In genomic region chr2:101311390-101312019, GRCh38 we compare ENCODE assay signal across 12 cellular contexts. TPM values are rescaled to one million over a fixed set of nuclear protein-coding genes. Genes with fewer than 3 reads are reported as not detected.
DNase-seq lines count a peak whose midpoint lies in the region; ATAC-seq and TF ChIP-seq lines count a peak whose summit lies in the region.
"Had no signal": no experiment of that assay in that cellular context is flagged by ENCODE, and none has a peak within 500 bp of the region (broad histone marks: within the 10 kb centered on the region; RNA-seq: fewer than 3 reads in every experiment).

No MANE protein-coding gene starts in this region.

- H3K4me1 ChIP-seq in duodenal mucosa (ENCODE audit: control insufficient read depth in 1 of 2, insufficient read depth in 2 of 2, low read length in 2 of 2) (peaks cover 22 to 29% of the 10 kb centered on the region in 2 donors), spleen (peaks cover 11 to 56% (median 36%) of the 10 kb centered on the region in 6 donors)

- TF ChIP-seq CTCF in spleen (IDR thresholded peaks at IDR 0.05 in 8 of 11, conservative IDR thresholded peaks at IDR 0.05 in 3 of 11) = no peak
- no peak for TF ChIP-seq CTCF in lower leg skin (IDR thresholded peaks at IDR 0.05)

- H3K27me3 Mint-ChIP-seq in activated T-cell treated with anti-CD3 and anti-CD28 coated beads, Interleukin-2, amount 50 U/mL, for 24 hours = no peaks in the 10 kb centered on the region

- H3K36me3 Mint-ChIP-seq in activated T-cell treated with anti-CD3 and anti-CD28 coated beads, Interleukin-2, amount 50 U/mL, for 24 hours (ENCODE audit: low read depth) = peaks cover 12% of the 10 kb centered on the region

- no peak for DNase-seq in activated T-cell treated with anti-CD3 and anti-CD28 coated beads, Interleukin-2, amount 50 U/mL, for 24 hours
- DNase-seq in activated T-cell treated with anti-CD3 and anti-CD28 coated beads, Interleukin-2, amount 50 U/mL, for 1 hour = no peak
- peak; percentile 23 for DNase-seq in RPMI8226
- DNase-seq in spleen = no peak
- DNase-seq in GM19238 (ENCODE audit: insufficient read length, low spot score) = no peak
- DNase-seq in lower leg skin (ENCODE audit: low spot score in 2 of 2) = no peak
- DNase-seq: NCI-H2171, T-helper 9 cell had no signal

- no peak for ATAC-seq in GM18909 (IDR thresholded peaks at IDR 0.05; ENCODE audit: poor library complexity, unreplicated experiment)
- ATAC-seq: sciatic nerve had no signal

- peak overlapping the region; percentile 12 to 33 for H3K4me3 ChIP-seq in duodenal mucosa (ENCODE audit: low read depth in 1 of 2, low read length in 2 of 2)
- H3K4me3 ChIP-seq in spleen = peak overlapping the region in 1 of 8 donors; percentile 87
- H3K4me3 ChIP-seq in lower leg skin (ENCODE audit: low read depth, poor library complexity, severe bottlenecking) = no peak overlapping the region
- H3K4me3 ChIP-seq: tibial nerve had no signal

- no peaks in the 10 kb centered on the region for H3K36me3 ChIP-seq in duodenal mucosa (ENCODE audit: control insufficient read depth in 1 of 2, insufficient read depth in 2 of 2, low read length in 2 of 2)
- H3K36me3 ChIP-seq in spleen = no peaks in the 10 kb centered on the region
- H3K36me3 ChIP-seq: tibial nerve had no signal

- TF ChIP-seq POLR2A in spleen (IDR thresholded peaks at IDR 0.05) (no peak), lower leg skin (IDR thresholded peaks at IDR 0.05) (no peak)

- H3K27ac ChIP-seq in duodenal mucosa (ENCODE audit: low read depth, low read length) (no peak overlapping the region), spleen (peak overlapping the region in 7 of 8 donors; percentile 96 to 100 (median 99))

- no peak overlapping the region for H3K4me3 Mint-ChIP-seq in activated T-cell treated with anti-CD3 and anti-CD28 coated beads, Interleukin-2, amount 50 U/mL, for 24 hours

- no peaks in the 10 kb centered on the region for H3K9me3 Mint-ChIP-seq in activated T-cell treated with anti-CD3 and anti-CD28 coated beads, Interleukin-2, amount 50 U/mL, for 24 hours

- WGBS in spleen, 5 donors = 32 to 50% (median 43%) methylated on average over 4 of the region's 4 CpGs
- WGBS in lower leg skin, 2 donors = 49 to 53% methylated on average over 4 of the region's 4 CpGs

- peaks cover 64% of the 10 kb centered on the region for H3K4me1 Mint-ChIP-seq in activated T-cell treated with anti-CD3 and anti-CD28 coated beads, Interleukin-2, amount 50 U/mL, for 24 hours (ENCODE audit: low read depth)

- intact Hi-C loops in spleen (cut with DNase I; ENCODE audit: low total_unique reads) (no loop called here), lower leg skin (cut with DNase I; ENCODE audit: low total_unique reads) (no loop called here)

- H3K9ac ChIP-seq in duodenal mucosa (ENCODE audit: low read depth in 1 of 2, low read length in 2 of 2) = no peak overlapping the region

- H3K27me3 ChIP-seq in duodenal mucosa (ENCODE audit: control insufficient read depth in 1 of 2, insufficient read depth in 2 of 2, low read length in 2 of 2) (no peaks in the 10 kb centered on the region), spleen (replicated peaks in 1 of 7) (no peaks in the 10 kb centered on the region)
- H3K27me3 ChIP-seq: tibial nerve had no signal

- no peaks in the 10 kb centered on the region for H3K9me3 ChIP-seq in duodenal mucosa (ENCODE audit: control insufficient read depth in 1 of 2, low read length in 2 of 2)
- H3K9me3 ChIP-seq in spleen = no peaks in the 10 kb centered on the region
- H3K9me3 ChIP-seq: tibial nerve had no signal

- peak overlapping the region; percentile 28 for H3K27ac Mint-ChIP-seq in activated T-cell treated with anti-CD3 and anti-CD28 coated beads, Interleukin-2, amount 50 U/mL, for 24 hours

RNA-seq across cellular contexts. Expression of gene RNF149, which starts 3.0 kb away (rescaled TPM):
- total RNA-seq in spleen = 100 to 1,000 TPM; 141 to 398 (median 234) TPM
- 10 to 100 TPM; 31.8 to 64.1 (median 54.2) TPM for polyA plus RNA-seq in spleen
- total RNA-seq in lower leg skin = 100 to 1,000 TPM in 1 of 4 donors, 10 to 100 TPM in 3; 59.8 to 120 (median 77.7) TPM

RNA-seq across cellular contexts. Expression of gene CNOT11, which starts 58.8 kb away (rescaled TPM):
- 10 to 100 TPM; 29.8 to 36.4 (median 34.1) TPM for total RNA-seq in spleen
- 10 to 100 TPM; 17.9 to 22.7 (median 20.1) TPM for polyA plus RNA-seq in spleen
- 10 to 100 TPM; 26.1 to 32.1 (median 28.7) TPM for total RNA-seq in lower leg skin
